ENCODE assay signal across 22 cellular contexts in the genomic region with DNA sequence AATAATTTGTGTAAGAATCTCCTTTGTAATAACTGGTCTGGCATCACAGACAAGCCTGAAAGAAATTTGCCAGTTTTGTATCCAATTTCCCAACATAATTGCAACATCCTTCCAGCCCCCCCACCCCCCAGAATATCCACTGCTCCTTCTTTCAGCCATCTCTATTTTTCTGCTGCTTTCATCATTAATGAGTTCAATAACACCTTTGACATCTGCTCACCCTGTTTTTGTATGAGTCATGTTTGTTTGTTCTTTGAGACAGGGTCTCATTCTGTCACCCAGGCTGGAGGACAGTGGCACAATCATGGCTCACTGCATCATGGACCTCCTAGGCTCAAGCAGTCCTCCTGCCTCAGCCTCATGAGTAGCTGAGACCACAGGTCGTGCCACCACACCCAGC. TPM values are rescaled to one million over a fixed set of nuclear protein-coding genes. Genes with fewer than 3 reads are reported as not detected.
A peak's percentile ranks its signal among the peaks of the same experiment; 100 is the strongest.
DNase-seq lines count a peak whose midpoint lies in the region; ATAC-seq, FAIRE-seq and TF ChIP-seq lines count a peak whose summit lies in the region.
"Had no signal": no experiment of that assay in that cellular context is flagged by ENCODE, and none has a peak within 500 bp of the region (broad histone marks: within the 10 kb centered on the region; RNA-seq: fewer than 3 reads in every experiment).

No MANE protein-coding gene starts in this region.

- H2AFZ ChIP-seq in PC-9 (no peak overlapping the region), H1 (ENCODE audit: low read length) (no peak overlapping the region)

- H3K4me2 ChIP-seq in PC-9 = peak overlapping the region; percentile 32; the same call in 1 of the 2 replicates
- H3K4me2 ChIP-seq in H1 (ENCODE audit: insufficient read depth in 1 of 2, low read depth in 2 of 2, low read length in 2 of 2) = no peak overlapping the region
- H3K4me2 ChIP-seq: BLaER1 had no signal

- no peak overlapping the region for H3K23ac ChIP-seq in H1 (ENCODE audit: insufficient read length)

- H3K4me1 Mint-ChIP-seq in activated naive CD8-positive, alpha-beta T cell treated with anti-CD3 and anti-CD28 coated beads, Interleukin-2, amount 10 ng/mL, durations not matched to agents 7 days and 5 days = peaks cover 9% of the 10 kb centered on the region
- no peaks in the 10 kb centered on the region for H3K4me1 Mint-ChIP-seq in activated naive CD8-positive, alpha-beta T cell treated with anti-CD3 and anti-CD28 coated beads, Interleukin-2, amount 50 U/mL, for 24 hours

- POLR2A ChIA-PET in activated naive CD8-positive, alpha-beta T cell treated with anti-CD3 and anti-CD28 coated beads, Interleukin-2, amount 10 ng/mL, durations not matched to agents 7 days and 5 days (lab: Charles Lee) = interaction anchor here (1.3 kb wide), 1 partner anchor 10 kb away, joined by 5 read pairs; no protein-coding TSS in a partner anchor
- POLR2A ChIA-PET in PC-9 (lab: Charles Lee; ENCODE audit: unreplicated experiment) (no interaction called here), H1 (lab: Charles Lee; ENCODE audit: partially characterized antibody) (interaction anchor here (0.6 to 3.9 kb wide), 3 partner anchors 12 to 72 kb away, joined by 3 to 14 read pairs (median 7); no protein-coding TSS in a partner anchor), GM10248 (lab: Yijun Ruan, JAX) (interaction anchor here (0.5 kb wide), 1 partner anchor 137 kb away, joined by 6 read pairs; no protein-coding TSS in a partner anchor)

- CTCF ChIA-PET in PC-9 (lab: Charles Lee) = interaction anchor here (0.6 kb wide), 1 partner anchor 40 kb away, joined by 4 read pairs; no protein-coding TSS in a partner anchor
- CTCF ChIA-PET in H1 (lab: Charles Lee; ENCODE audit: partially characterized antibody) = interaction anchor here (0.7 to 1.5 kb wide), 3 partner anchors 28 to 579 kb away, joined by 3 to 6 read pairs (median 3); no protein-coding TSS in a partner anchor
- CTCF ChIA-PET in GM10248 (lab: Yijun Ruan, JAX) = interaction anchor here (0.8 to 8.1 kb wide), 6 partner anchors 10 to 123 kb away, joined by 3 to 57 read pairs (median 3); a partner anchor contains a TSS

- TF ChIP-seq CTCF in PC-9 (conservative IDR thresholded peaks at IDR 0.05) = no peak
- TF ChIP-seq CTCF in H1 (IDR thresholded peaks at IDR 0.05; ENCODE audit: control extremely low read depth in 1 of 3, insufficient read depth in 1 of 3, low read depth in 1 of 3, low read length in 3 of 3) = no peak
- TF ChIP-seq CTCF in GM10248 (IDR thresholded peaks at IDR 0.05; ENCODE audit: control extremely low read depth, extremely low read depth, low read depth, missing control alignments) = no peak

- TF ChIP-seq EP300 in H1 (IDR thresholded peaks at IDR 0.05; ENCODE audit: borderline replicate concordance in 1 of 2, low read depth in 2 of 2, low read length in 2 of 2) = no peak

- no peak overlapping the region for H3K9ac ChIP-seq in H1 (replicated peaks in 1 of 4; ENCODE audit: extremely low read depth in 1 of 4, low read depth in 3 of 4, low read length in 3 of 4)
- H3K9ac ChIP-seq: BLaER1 had no signal

- no peak overlapping the region for H3K14ac ChIP-seq in H1 (ENCODE audit: insufficient read length)

- no peak overlapping the region for H3K56ac ChIP-seq in H1 (replicated peaks; ENCODE audit: insufficient read length, low read depth, low read length)

- no peaks in the 10 kb centered on the region for H3K36me3 Mint-ChIP-seq in activated naive CD8-positive, alpha-beta T cell treated with anti-CD3 and anti-CD28 coated beads, Interleukin-2, amount 10 ng/mL, durations not matched to agents 7 days and 5 days
- H3K36me3 Mint-ChIP-seq in activated naive CD8-positive, alpha-beta T cell treated with anti-CD3 and anti-CD28 coated beads, Interleukin-2, amount 50 U/mL, for 24 hours (ENCODE audit: low read depth) = peaks cover 2% of the 10 kb centered on the region
- H3K36me3 Mint-ChIP-seq: CD4-positive, CD25-positive, alpha-beta regulatory T cell had no signal

- H2BK12ac ChIP-seq in H1 (ENCODE audit: low read depth, low read length) = no peak overlapping the region

- H4K91ac ChIP-seq in H1 (replicated peaks; ENCODE audit: insufficient read length, low read length) = no peak overlapping the region

- H2BK15ac ChIP-seq in H1 (ENCODE audit: low read length) = 0 out of 2 replicates have a peak overlapping the region, but pooled peaks have one; percentile 8

- H3K36me3 ChIP-seq in PC-9 (ENCODE audit: low read depth) = no peaks in the 10 kb centered on the region
- no peaks in the 10 kb centered on the region for H3K36me3 ChIP-seq in H1 (ENCODE audit: control insufficient read depth in 2 of 4, insufficient read depth in 4 of 4, low read length in 3 of 4)
- H3K36me3 ChIP-seq: BLaER1 had no signal

- FAIRE-seq in H1 (lab: Jason Lieb, UNC) = no peak

- DNase-seq in activated naive CD8-positive, alpha-beta T cell treated with anti-CD3 and anti-CD28 coated beads, Interleukin-2, amount 10 ng/mL, durations not matched to agents 7 days and 5 days = no peak
- DNase-seq in activated naive CD8-positive, alpha-beta T cell treated with anti-CD3 and anti-CD28 coated beads, Interleukin-2, amount 50 U/mL, for 24 hours = no peak
- DNase-seq in PC-9 (peak in 1 of 2 experiments; percentile 64), H1 (ENCODE audit: low read depth in 1 of 2, low spot score in 2 of 2) (no peak), GM10248 (ENCODE audit: extremely low spot score) (no peak), NCI-H1694 (lab: John Stamatoyannopoulos, UW) (no peak), NCI-H1694 treated with DMSO at 0.1 percent for 48 hours (lab: John Stamatoyannopoulos, UW) (no peak)
- DNase-seq: 8988T; CD4-positive, CD25-positive, alpha-beta regulatory T cell; DMS153; KBM-7; NCI-H1105; NCI-H1436 treated with DMSO at 0.1 percent for 48 hours; NCI-H2029; NCI-H446; NCI-H526; NCI-H82; NK-92 treated with Interleukin-12 subunit alpha and Interleukin-12 subunit beta, amount 100 ng/mL, for 24 hours; PC-3 had no signal

- H3K18ac ChIP-seq in H1 (ENCODE audit: extremely low read depth, low read length) = no peak overlapping the region

- no peaks in the 10 kb centered on the region for H3K9me3 ChIP-seq in PC-9 (ENCODE audit: insufficient read depth, low read depth)
- H3K9me3 ChIP-seq in H1 (ENCODE audit: insufficient read depth in 2 of 2, low read depth in 1 of 2, low read length in 1 of 2) = no peaks in the 10 kb centered on the region
- H3K9me3 ChIP-seq: BLaER1 had no signal

- H2BK20ac ChIP-seq in H1 (ENCODE audit: low read length) = no peak overlapping the region

- no peak overlapping the region for H4K8ac ChIP-seq in H1 (ENCODE audit: extremely low read depth, insufficient read depth, low read length)

- H4K5ac ChIP-seq in H1 (ENCODE audit: insufficient read length, low read depth, low read length) = no peak overlapping the region

- ATAC-seq in activated naive CD8-positive, alpha-beta T cell treated with anti-CD3 and anti-CD28 coated beads, Interleukin-2, amount 10 ng/mL, durations not matched to agents 7 days and 5 days (ENCODE audit: low read depth) = no peak
- ATAC-seq in activated naive CD8-positive, alpha-beta T cell treated with anti-CD3 and anti-CD28 coated beads, Interleukin-2, amount 50 U/mL, for 24 hours = no peak
- no peak for ATAC-seq in GM21619 (IDR thresholded peaks at IDR 0.05; ENCODE audit: unreplicated experiment)
- ATAC-seq: PC-3, Right ventricle myocardium inferior had no signal

- H3K27ac Mint-ChIP-seq in activated naive CD8-positive, alpha-beta T cell treated with anti-CD3 and anti-CD28 coated beads, Interleukin-2, amount 10 ng/mL, durations not matched to agents 7 days and 5 days = peak overlapping the region; percentile 8
- no peak overlapping the region for H3K27ac Mint-ChIP-seq in activated naive CD8-positive, alpha-beta T cell treated with anti-CD3 and anti-CD28 coated beads, Interleukin-2, amount 50 U/mL, for 24 hours

- H2BK120ac ChIP-seq in H1 (replicated peaks; ENCODE audit: low read depth, low read length) = no peak overlapping the region

- no peaks in the 10 kb centered on the region for H3K23me2 ChIP-seq in H1 (ENCODE audit: low read depth, low read length)

- no peaks in the 10 kb centered on the region for H3K9me2 ChIP-seq in PC-9 (ENCODE audit: insufficient read depth)

- WGBS in H1 (ENCODE audit: extremely low coverage in 1 of 2, insufficient coverage in 1 of 2, insufficient read length in 1 of 2, insufficient replicate concordance in 2 of 2, low coverage in 1 of 2, low lambda C conversion rate in 2 of 2, missing lambda C conversion rate in 1 of 2), 2 experiments = 100% methylated on average over 1 of the region's 1 CpG; no CpG with 5 or more reads in 1 of the 2 experiments

- H3K4ac ChIP-seq in H1 (replicated peaks; ENCODE audit: insufficient read length, low read depth, low read length) = no peak overlapping the region

- H3K9me3 Mint-ChIP-seq in activated naive CD8-positive, alpha-beta T cell treated with anti-CD3 and anti-CD28 coated beads, Interleukin-2, amount 10 ng/mL, durations not matched to agents 7 days and 5 days = no peaks in the 10 kb centered on the region
- no peaks in the 10 kb centered on the region for H3K9me3 Mint-ChIP-seq in activated naive CD8-positive, alpha-beta T cell treated with anti-CD3 and anti-CD28 coated beads, Interleukin-2, amount 50 U/mL, for 24 hours
- H3K9me3 Mint-ChIP-seq: CD4-positive, CD25-positive, alpha-beta regulatory T cell had no signal

- no peak overlapping the region for H2BK5ac ChIP-seq in H1 (ENCODE audit: low read depth, low read length)

- peaks cover 1% of the 10 kb centered on the region for H3K27me3 Mint-ChIP-seq in activated naive CD8-positive, alpha-beta T cell treated with anti-CD3 and anti-CD28 coated beads, Interleukin-2, amount 10 ng/mL, durations not matched to agents 7 days and 5 days
- peaks cover 2% of the 10 kb centered on the region for H3K27me3 Mint-ChIP-seq in activated naive CD8-positive, alpha-beta T cell treated with anti-CD3 and anti-CD28 coated beads, Interleukin-2, amount 50 U/mL, for 24 hours

- H3F3A ChIP-seq in PC-9 (ENCODE audit: insufficient read depth, low read depth) = peaks cover 44% of the 10 kb centered on the region

- H3K4me3 ChIP-seq in PC-9 = no peak overlapping the region
- H3K4me3 ChIP-seq in H1 (ENCODE audit: extremely low read depth in 1 of 4, insufficient read depth in 2 of 4, low read depth in 3 of 4, low read length in 4 of 4) = no peak overlapping the region
- H3K4me3 ChIP-seq: BLaER1 had no signal

- intact Hi-C loops in PC-9 (cut with micrococcal nuclease; ENCODE audit: unreplicated experiment) = loop anchor here (10.0 kb wide), 1 partner anchor 266 kb away; a partner anchor contains a TSS

- H2AK5ac ChIP-seq in H1 (ENCODE audit: low read depth, low read length) = no peak overlapping the region

- BruUV-seq in PC-9 (replicated peaks; lab: Mats Ljungman, UMichigan) = no TSS peak

- H3K79me2 ChIP-seq in PC-9 (ENCODE audit: low read depth) (no peaks in the 10 kb centered on the region), H1 (ENCODE audit: control insufficient read depth in 1 of 2, insufficient read depth in 2 of 2, low read length in 2 of 2) (no peaks in the 10 kb centered on the region)

- H3K79me1 ChIP-seq in H1 (ENCODE audit: low read depth, low read length) = no peaks in the 10 kb centered on the region

- H3K4me1 ChIP-seq in PC-9 (replicated peaks; ENCODE audit: insufficient read depth) = peaks cover 54% of the 10 kb centered on the region
- peaks cover 0 to 4% (median 1%) of the 10 kb centered on the region in 4 experiments; a peak in 1 of 7 replicates for H3K4me1 ChIP-seq in H1 (replicated peaks in 1 of 4; ENCODE audit: control insufficient read depth in 3 of 4, insufficient read depth in 4 of 4, low read length in 3 of 4)

- H3K27me3 ChIP-seq in PC-9 (ENCODE audit: insufficient read depth, low read depth) = no peaks in the 10 kb centered on the region
- H3K27me3 ChIP-seq in H1 (replicated peaks in 1 of 4; ENCODE audit: control insufficient read depth in 3 of 4, extremely low read depth in 1 of 4, insufficient read depth in 3 of 4, low read length in 3 of 4) = no peaks in the 10 kb centered on the region
- H3K27me3 ChIP-seq: BLaER1 had no signal

- no peak for TF ChIP-seq POLR2A in H1 (IDR thresholded peaks at IDR 0.05; ENCODE audit: control extremely low read depth in 1 of 2, low read depth in 2 of 2, low read length in 2 of 2)

- H4K20me1 ChIP-seq in PC-9 (ENCODE audit: insufficient read depth) (no peaks in the 10 kb centered on the region), H1 (replicated peaks in 1 of 2; ENCODE audit: control insufficient read depth in 1 of 2, insufficient read depth in 2 of 2, low read length in 2 of 2) (no peaks in the 10 kb centered on the region)
- H4K20me1 ChIP-seq: BLaER1 had no signal

- H3K27ac ChIP-seq in PC-9 (peak overlapping the region; percentile 41; the same call in 1 of the 2 replicates), H1 (ENCODE audit: low read depth, low read length) (no peak overlapping the region)
- H3K27ac ChIP-seq: BLaER1 had no signal

- TF ChIP-seq RAD21 in H1 (IDR thresholded peaks at IDR 0.05 in 1 of 2, conservative IDR thresholded peaks at IDR 0.05 in 1 of 2; ENCODE audit: low read depth in 2 of 2, low read length in 2 of 2) = no peak

- no peak overlapping the region for H3K4me3 Mint-ChIP-seq in activated naive CD8-positive, alpha-beta T cell treated with anti-CD3 and anti-CD28 coated beads, Interleukin-2, amount 10 ng/mL, durations not matched to agents 7 days and 5 days
- H3K4me3 Mint-ChIP-seq in activated naive CD8-positive, alpha-beta T cell treated with anti-CD3 and anti-CD28 coated beads, Interleukin-2, amount 50 U/mL, for 24 hours = no peak overlapping the region
- H3K4me3 Mint-ChIP-seq: CD4-positive, CD25-positive, alpha-beta regulatory T cell had no signal

RNA-seq across cellular contexts. Expression of a gene that starts 6.9 kb away (rescaled TPM):
- total RNA-seq in activated naive CD8-positive, alpha-beta T cell treated with anti-CD3 and anti-CD28 coated beads, Interleukin-2, amount 10 ng/mL, durations not matched to agents 7 days and 5 days = 10 to 100 TPM; 84.3 to 86.0 TPM
- 41.6 and 51.9 TPM in 2 replicates for total RNA-seq in PC-9 (2021)
- 92.0 and 104 TPM in 2 replicates for total RNA-seq in H1 (2021; fragmentation: NEBNext Ultra II Directional; extraction: Animal tissue kit (Norgen Biotek cat#: 25700))
- polyA plus RNA-seq in H1 (2011; rRNA removed) = 6.6 and 9.8 TPM in 2 replicates
- 8.5 TPM for polyA plus RNA-seq in H1 (2011; cell fraction: cytosol; rRNA removed)
- 22.5 TPM for polyA plus RNA-seq in H1 (2011; cell fraction: nucleus; rRNA removed)
- polyA plus RNA-seq in H1 (2012, experiment 1 of 2) = 35.8 to 57.1 TPM (median 46.0 TPM) in 4 replicates
- polyA plus RNA-seq in H1 (2012, experiment 2 of 2) = 21.2 TPM
- polyA plus RNA-seq in H1 (2013, experiment 1 of 2) = 34.8 TPM
- polyA plus RNA-seq in H1 (2013, experiment 2 of 2) = 33.0 TPM
- polyA minus RNA-seq in H1 (2011; rRNA and poly(A)+ RNA removed) = 17.8 and 22.5 TPM in 2 replicates
- polyA minus RNA-seq in H1 (2011; cell fraction: cytosol; rRNA and poly(A)+ RNA removed) = 32.1 TPM
- polyA minus RNA-seq in H1 (2011; cell fraction: nucleus; rRNA and poly(A)+ RNA removed) = 20.7 TPM

RNA-seq across cellular contexts. Expression of a gene that starts 10.2 kb away (rescaled TPM):
- 100 to 1,000 TPM; 108 to 114 TPM for total RNA-seq in activated naive CD8-positive, alpha-beta T cell treated with anti-CD3 and anti-CD28 coated beads, Interleukin-2, amount 10 ng/mL, durations not matched to agents 7 days and 5 days
- total RNA-seq in PC-9 (2021) = 133 and 148 TPM in 2 replicates
- total RNA-seq in H1 (2021; fragmentation: NEBNext Ultra II Directional; extraction: Animal tissue kit (Norgen Biotek cat#: 25700)) = 268 and 273 TPM in 2 replicates
- 204 and 213 TPM in 2 replicates for polyA plus RNA-seq in H1 (2011; rRNA removed)
- 282 TPM for polyA plus RNA-seq in H1 (2011; cell fraction: cytosol; rRNA removed)
- polyA plus RNA-seq in H1 (2011; cell fraction: nucleus; rRNA removed) = 128 TPM
- polyA plus RNA-seq in H1 (2012, experiment 1 of 2) = 252 to 307 TPM (median 272 TPM) in 4 replicates
- polyA plus RNA-seq in H1 (2012, experiment 2 of 2) = 223 TPM
- polyA plus RNA-seq in H1 (2013, experiment 1 of 2) = 207 TPM
- 212 TPM for polyA plus RNA-seq in H1 (2013, experiment 2 of 2)
- polyA minus RNA-seq in H1 (2011; rRNA and poly(A)+ RNA removed) = 127 and 143 TPM in 2 replicates
- polyA minus RNA-seq in H1 (2011; cell fraction: cytosol; rRNA and poly(A)+ RNA removed) = 79.1 TPM
- 38.4 TPM for polyA minus RNA-seq in H1 (2011; cell fraction: nucleus; rRNA and poly(A)+ RNA removed)
